ENCODE assay signal across 19 cellular contexts in the genomic region with DNA sequence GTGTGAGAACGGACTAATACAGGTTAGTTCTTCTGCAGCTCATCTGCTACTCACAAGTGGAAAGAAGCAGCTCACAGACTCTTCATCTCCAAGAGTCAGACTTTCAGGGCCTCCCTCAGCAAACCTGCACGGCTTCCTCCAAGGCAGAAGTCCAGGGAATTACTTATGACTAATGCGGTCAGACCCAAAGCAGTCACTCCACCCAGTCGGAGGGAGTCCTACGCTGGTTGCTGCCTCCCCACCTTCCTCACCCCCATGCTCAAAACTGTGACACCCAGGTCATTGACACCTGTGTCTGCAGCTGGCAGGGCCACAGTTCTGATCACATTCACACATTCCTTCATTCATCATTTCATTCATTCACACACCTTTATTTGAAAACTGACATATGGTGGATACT. TPM values are rescaled to one million over a fixed set of nuclear protein-coding genes. Genes with fewer than 3 reads are reported as not detected.
DNase-seq lines count a peak whose midpoint lies in the region; ATAC-seq and TF ChIP-seq lines count a peak whose summit lies in the region.
"Had no signal": no experiment of that assay in that cellular context is flagged by ENCODE, and none has a peak within 500 bp of the region (broad histone marks: within the 10 kb centered on the region; RNA-seq: fewer than 3 reads in every experiment).

No MANE protein-coding gene starts in this region.

- H3K4me3 ChIP-seq in mucosa of descending colon = no peak overlapping the region
- H3K4me3 ChIP-seq: skin epidermis, upper lobe of left lung had no signal

- no peaks in the 10 kb centered on the region for H3K36me3 ChIP-seq in mucosa of descending colon (ENCODE audit: low read depth)
- H3K36me3 ChIP-seq: upper lobe of left lung had no signal

- no peaks in the 10 kb centered on the region for H3K9me3 ChIP-seq in mucosa of descending colon
- H3K9me3 ChIP-seq: Caco-2, SK-N-SH, upper lobe of left lung had no signal

- no peaks in the 10 kb centered on the region for H3K4me1 ChIP-seq in mucosa of descending colon (ENCODE audit: low read depth)
- H3K4me1 ChIP-seq: Caco-2 had no signal

- no peak for TF ChIP-seq CTCF in mucosa of descending colon (IDR thresholded peaks at IDR 0.05)

- DNase-seq in AG08395 (ENCODE audit: low spot score) (peak; percentile 87), HT1080 (ENCODE audit: low read depth) (peak; percentile 77), astrocyte of the hippocampus (ENCODE audit: low read depth, low spot score) (peak; percentile 24), mucosa of descending colon (no peak), T-helper 2 cell (no peak), NCI-H1092 (lab: John Stamatoyannopoulos, UW) (no peak), activated gamma-delta T cell treated with Interleukin-2 at 50 U/mL for 16 hours (no peak)
- DNase-seq: aorta, Caco-2, GF-D8, HFFc6, hippocampal formation, KG1, NCI-H2227 treated with DMSO at 0.1 percent for 48 hours, SK-N-SH, upper lobe of left lung had no signal

- intact Hi-C loops in mucosa of descending colon (cut with DNase I, micrococcal nuclease) = loop anchor here (10.0 kb wide), 2 partner anchors 143 to 153 kb away; no protein-coding TSS in a partner anchor

- ATAC-seq in mucosa of descending colon = peak; percentile 33
- no peak for ATAC-seq in HG03159 (IDR thresholded peaks at IDR 0.05; ENCODE audit: unreplicated experiment)
- ATAC-seq: left colon had no signal

RNA-seq across cellular contexts. Expression of gene PRDM2, which starts 38.4 kb away (rescaled TPM):
- 2.9 and 3.8 TPM in 2 replicates for total RNA-seq in HT1080 (2014; rRNA removed; shearing (Covaris generic))
- polyA plus RNA-seq in HT1080 (2015; cell fraction: cytosol; rRNA removed) = 6.5 and 9.0 TPM in 2 replicates
- 19.6 and 22.9 TPM in 2 replicates for polyA plus RNA-seq in HT1080 (2015; cell fraction: nucleus; rRNA removed)
- total RNA-seq in mucosa of descending colon = 10 to 100 TPM; 34.7 to 56.1 (median 39.8) TPM

Comparison
In these comparisons a context has a peak if more than half of its experiments do, and no peak if none do; other contexts are left out.
1. DNase-seq: peak in AG08395 (single experiment), HT1080 (single experiment) and astrocyte of the hippocampus (single experiment); none in mucosa of descending colon (0 of 3), T-helper 2 cell (0 of 5), NCI-H1092 (single experiment) and activated gamma-delta T cell treated with Interleukin-2 at 50 U/mL for 16 hours (single experiment).